Comparison of ENCODE assay signal across 27 cellular contexts in the genomic region with DNA sequence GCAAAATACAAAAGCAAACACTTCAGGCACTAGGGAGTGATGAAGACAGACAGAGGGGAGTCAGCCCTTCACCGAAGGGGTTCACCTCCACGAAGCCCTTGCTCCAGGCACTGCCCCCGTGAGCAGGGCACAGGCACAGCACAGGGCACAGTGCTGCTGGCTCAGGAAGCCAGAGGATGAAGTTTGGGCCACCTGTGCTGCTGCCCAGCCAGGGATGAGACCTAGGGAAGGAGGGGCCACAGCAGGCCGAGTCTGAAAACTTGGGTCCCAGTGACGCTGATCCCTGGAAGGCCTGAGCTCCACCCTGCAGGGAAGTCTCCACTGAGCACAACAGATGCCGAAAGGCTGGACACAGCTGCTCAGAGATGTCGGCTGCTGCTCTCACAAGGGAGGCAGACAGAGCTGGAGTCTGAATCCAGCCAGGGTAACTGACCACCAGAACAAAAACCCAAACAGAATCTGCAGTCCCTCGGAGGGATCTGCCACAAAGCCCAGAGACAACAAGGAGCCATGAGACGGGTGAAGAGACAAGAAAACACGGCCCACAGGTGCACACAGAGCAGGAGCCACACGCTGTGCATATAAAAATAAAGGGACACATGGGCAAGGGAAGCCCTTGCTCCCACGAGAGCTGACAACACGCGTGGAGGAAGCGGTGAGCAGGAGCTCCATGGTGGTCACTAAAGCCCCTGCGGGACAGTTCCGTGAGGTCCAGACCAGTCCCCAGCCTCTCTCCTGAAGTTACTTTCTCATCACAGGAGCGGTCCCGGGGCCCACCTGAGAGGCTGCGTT.
DNase-seq lines count a peak whose midpoint lies in the region; ATAC-seq and TF ChIP-seq lines count a peak whose summit lies in the region.
"Had no signal": no experiment of that assay in that cellular context is flagged by ENCODE, and none has a peak within 500 bp of the region (broad histone marks: within the 10 kb centered on the region; RNA-seq: fewer than 3 reads in every experiment).

No MANE protein-coding gene starts in this region.

- DNase-seq in cardiac septum (ENCODE audit: low spot score) (peak; percentile 58), right cardiac atrium (no peak), chondrocyte (ENCODE audit: low spot score) (peak; percentile 70), mucosa of gallbladder (ENCODE audit: low spot score) (no peak), D341Med (ENCODE audit: low spot score) (no peak), hippocampal formation (lab: John Stamatoyannopoulos, UW) (no peak)
- DNase-seq: activated naive CD4-positive, alpha-beta T cell treated with Interleukin-2 at 50 U/mL for 16 hours; cortex of kidney; DMS79 treated with DMSO at 0.1 percent for 48 hours; effector memory CD8-positive, alpha-beta T cell; foreskin fibroblast; GF-D8; HCEC 1CT; left cardiac atrium; MG63; NCI-H1105 treated with DMSO at 0.1 percent for 48 hours; NCI-H2029; NCI-H226; retina; stimulated activated CD4-positive, alpha-beta T cell treated with anti-CD3 and anti-CD28 coated beads, Interleukin-2, amount 100 ng/mL, for 48 hours; T-helper 1 cell; upper lobe of left lung had no signal

- H3K27me3 ChIP-seq in right cardiac atrium (ENCODE audit: control insufficient read depth, insufficient read depth): no peaks in the 10 kb centered on the region
- H3K27me3 ChIP-seq: BLaER1 treated with 17β-estradiol and CSF1 and Interleukin-3, amounts not matched to agents 10 nM and 100 nM; MG63; upper lobe of left lung had no signal

- H3K4me3 Mint-ChIP-seq in chondrocyte (ENCODE audit: unreplicated experiment): no peak overlapping the region
- H3K4me3 Mint-ChIP-seq in nephron: no peak overlapping the region
- H3K4me3 Mint-ChIP-seq: activated T-cell treated with anti-CD3 and anti-CD28 coated beads, Interleukin-2, amount 50 U/mL, for 72 hours; effector memory CD8-positive, alpha-beta T cell; memory B cell had no signal

- H3K4me1 Mint-ChIP-seq in chondrocyte (ENCODE audit: low read depth) (peaks cover 8% of the 10 kb centered on the region), nephron (peaks cover 23% of the 10 kb centered on the region)
- H3K4me1 Mint-ChIP-seq: memory B cell had no signal

- H3K27me3 Mint-ChIP-seq in chondrocyte (ENCODE audit: low read depth): no peaks in the 10 kb centered on the region
- no peaks in the 10 kb centered on the region for H3K27me3 Mint-ChIP-seq in nephron (ENCODE audit: low read depth)
- H3K27me3 Mint-ChIP-seq: effector memory CD8-positive, alpha-beta T cell; memory B cell had no signal

- H3K36me3 Mint-ChIP-seq in chondrocyte (ENCODE audit: low read depth) (peaks cover 40% of the 10 kb centered on the region), nephron (ENCODE audit: low read depth) (peaks cover 83% of the 10 kb centered on the region)

- no peak for TF ChIP-seq CTCF in chondrocyte (IDR thresholded peaks at IDR 0.05)
- no peak for TF ChIP-seq CTCF in nephron (IDR thresholded peaks at IDR 0.05; ENCODE audit: unreplicated experiment in 3 of 3)

- no peak overlapping the region for H3K27ac ChIP-seq in right cardiac atrium (ENCODE audit: low read length)
- H3K27ac ChIP-seq: BLaER1 treated with 17β-estradiol and CSF1 and Interleukin-3, amounts not matched to agents 10 nM and 100 nM; upper lobe of left lung had no signal

- H3K4me1 ChIP-seq in right cardiac atrium (ENCODE audit: control insufficient read depth, insufficient read depth, low read length): no peaks in the 10 kb centered on the region
- H3K4me1 ChIP-seq: upper lobe of left lung had no signal

- no peaks in the 10 kb centered on the region for H3K9me3 ChIP-seq in right cardiac atrium (ENCODE audit: control insufficient read depth, low read length)
- H3K9me3 ChIP-seq: BLaER1 treated with 17β-estradiol and CSF1 and Interleukin-3, amounts not matched to agents 10 nM and 100 nM; MG63; upper lobe of left lung had no signal

- intact Hi-C loops in cardiac septum (cut with DNase I): no loop called here
- intact Hi-C loops in right cardiac atrium (cut with DNase I): no loop called here

- no peak overlapping the region for H3K27ac Mint-ChIP-seq in chondrocyte (ENCODE audit: unreplicated experiment)
- peak overlapping the region; percentile 15 to 86 (median 84) for H3K27ac Mint-ChIP-seq in nephron
- H3K27ac Mint-ChIP-seq: activated T-cell treated with anti-CD3 and anti-CD28 coated beads, Interleukin-2, amount 50 U/mL, for 72 hours; memory B cell had no signal

- H3K9me3 Mint-ChIP-seq in chondrocyte (ENCODE audit: low read depth) (no peaks in the 10 kb centered on the region), nephron (no peaks in the 10 kb centered on the region)
- H3K9me3 Mint-ChIP-seq: activated T-cell treated with anti-CD3 and anti-CD28 coated beads, Interleukin-2, amount 50 U/mL, for 72 hours; effector memory CD8-positive, alpha-beta T cell; memory B cell had no signal

- H3K4me3 ChIP-seq in right cardiac atrium (ENCODE audit: low read length): no peak overlapping the region
- H3K4me3 ChIP-seq: BLaER1 treated with 17β-estradiol and CSF1 and Interleukin-3, amounts not matched to agents 10 nM and 100 nM; MG63; upper lobe of left lung had no signal

- 81% methylated on average over 20 of the region's 20 CpGs for WGBS in right cardiac atrium

- no peak for ATAC-seq in right cardiac atrium
- ATAC-seq: esophagus mucosa had no signal

Comparison
In these comparisons a context has a peak if more than half of its experiments do, and no peak if none do; other contexts are left out.
1. DNase-seq: peak in cardiac septum (single experiment) and chondrocyte (single experiment); none in right cardiac atrium (0 of 3), mucosa of gallbladder (single experiment), D341Med (single experiment) and hippocampal formation (0 of 2).